Comparison of ENCODE assay signal across 8 cellular contexts in the genomic region with DNA sequence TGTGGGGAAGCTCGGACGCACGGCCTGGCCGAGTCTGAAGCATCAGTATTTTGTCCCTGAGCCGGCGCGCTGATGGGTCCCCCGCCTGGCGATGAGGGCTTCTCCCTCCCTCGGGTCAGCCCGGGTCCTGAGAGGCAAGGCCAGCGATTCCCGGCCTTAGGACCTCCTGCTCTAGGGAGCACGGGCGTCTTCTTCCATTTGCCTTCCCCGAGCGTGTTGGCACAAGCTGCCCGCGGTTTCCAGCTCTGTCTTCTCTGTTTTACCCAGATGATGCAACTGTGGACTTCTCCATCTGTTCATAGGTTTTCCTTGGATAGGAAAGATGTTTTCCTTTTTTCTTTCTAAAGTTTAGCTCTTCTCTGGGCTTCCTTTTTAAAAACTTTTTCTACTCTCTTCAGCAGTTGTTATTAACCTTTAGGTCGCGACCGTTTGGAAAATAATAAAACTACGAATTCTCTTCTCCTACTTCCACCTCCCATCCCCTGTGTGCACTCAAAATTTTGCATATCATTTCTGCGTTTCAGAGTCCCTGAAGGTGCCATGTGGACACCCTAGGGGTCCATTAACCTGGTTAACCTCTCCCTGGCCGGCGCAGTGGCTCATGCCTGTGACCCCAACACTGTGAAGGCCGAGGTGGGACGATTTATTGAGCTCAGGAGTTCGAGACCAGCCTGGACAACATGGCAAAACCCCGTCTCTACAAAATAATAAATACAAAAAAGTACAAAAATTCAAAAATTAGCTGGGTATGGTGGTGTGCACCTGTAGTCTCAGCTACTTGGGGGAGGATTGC. TPM values are rescaled to one million over a fixed set of nuclear protein-coding genes. Genes with fewer than 3 reads are reported as not detected.
A peak's percentile ranks its signal among the peaks of the same experiment; 100 is the strongest.
DNase-seq lines count a peak whose midpoint lies in the region; ATAC-seq and TF ChIP-seq lines count a peak whose summit lies in the region.

No MANE protein-coding gene starts in this region.

- peaks cover 0 to 10% (median 0%) of the 10 kb centered on the region in 11 experiments; a peak in 3 of 22 replicates for H3K36me3 ChIP-seq in BLaER1 treated with 17β-estradiol and CSF1 and Interleukin-3, amounts not matched to agents 10 nM and 100 nM
- H3K36me3 ChIP-seq in KMS-11 (ENCODE audit: insufficient read depth) (no peaks in the 10 kb centered on the region), kidney epithelial cell (ENCODE audit: control insufficient read depth, insufficient read depth, low read length) (no peaks in the 10 kb centered on the region)

- peaks cover 33% of the 10 kb centered on the region; the same call in 1 of the 2 replicates for H3K79me2 ChIP-seq in KMS-11 (ENCODE audit: insufficient read depth, low read depth)

- H3K27ac ChIP-seq in BLaER1 treated with 17β-estradiol and CSF1 and Interleukin-3, amounts not matched to agents 10 nM and 100 nM, result peak overlapping the region; percentile 94 to 100 (median 98)
- H3K27ac ChIP-seq in KMS-11 (peak overlapping the region; percentile 98), substantia nigra (ENCODE audit: low read depth, low read length, poor library complexity, severe bottlenecking) (peak overlapping the region; percentile 94)

- no peaks in the 10 kb centered on the region for H3K9me3 ChIP-seq in BLaER1 treated with 17β-estradiol and CSF1 and Interleukin-3, amounts not matched to agents 10 nM and 100 nM (replicated peaks in 1 of 11)

- peak overlapping the region; percentile 81 to 95 (median 92) for H3K4me2 ChIP-seq in BLaER1 treated with 17β-estradiol and CSF1 and Interleukin-3, amounts not matched to agents 10 nM and 100 nM
- H3K4me2 ChIP-seq in KMS-11, result peak overlapping the region; percentile 90

- no peaks in the 10 kb centered on the region for H3K27me3 ChIP-seq in BLaER1 treated with 17β-estradiol and CSF1 and Interleukin-3, amounts not matched to agents 10 nM and 100 nM
- H3K27me3 ChIP-seq in KMS-11 (ENCODE audit: insufficient read depth, low read depth), result no peaks in the 10 kb centered on the region
- no peaks in the 10 kb centered on the region for H3K27me3 ChIP-seq in kidney epithelial cell (ENCODE audit: control insufficient read depth, insufficient read depth, low read length)

- TF ChIP-seq CTCF in KMS-11 (conservative IDR thresholded peaks at IDR 0.05; ENCODE audit: low read depth, low read length) (no peak), kidney epithelial cell (IDR thresholded peaks at IDR 0.05; ENCODE audit: insufficient read depth, low read length, poor library complexity, severe bottlenecking) (no peak)

- DNase-seq in amniotic stem cell (lab: John Stamatoyannopoulos, UW), result peak; percentile 71
- DNase-seq in kidney epithelial cell (ENCODE audit: low read depth), result no peak
- peak in 3 of 49 donors; percentile 5 to 14 (median 6) for DNase-seq in substantia nigra (lab: John Stamatoyannopoulos, UW)
- DNase-seq in T1000 (lab: John Stamatoyannopoulos, UW), result no peak
- no peak for DNase-seq in NOMO-1 treated with dmso at 0.1 percent for 144 hours (lab: John Stamatoyannopoulos, UW; ENCODE audit: unreplicated experiment)

- peaks cover 6 to 29% (median 23%) of the 10 kb centered on the region in 11 experiments; a peak in 19 of 22 replicates for H4K20me1 ChIP-seq in BLaER1 treated with 17β-estradiol and CSF1 and Interleukin-3, amounts not matched to agents 10 nM and 100 nM
- H4K20me1 ChIP-seq in KMS-11 (ENCODE audit: insufficient read depth), result no peaks in the 10 kb centered on the region

- H3K4me1 ChIP-seq in BLaER1 treated with 17β-estradiol and CSF1 and Interleukin-3, amounts not matched to agents 10 nM and 100 nM, result peaks cover 33 to 53% (median 43%) of the 10 kb centered on the region in 10 experiments
- peaks cover 31% of the 10 kb centered on the region for H3K4me1 ChIP-seq in KMS-11 (ENCODE audit: low read depth, poor library complexity, severe bottlenecking)

- peak overlapping the region; percentile 94 to 99 (median 95) for H3K9ac ChIP-seq in BLaER1 treated with 17β-estradiol and CSF1 and Interleukin-3, amounts not matched to agents 10 nM and 100 nM
- H3K9ac ChIP-seq in KMS-11, result peak overlapping the region; percentile 97

- H2AFZ ChIP-seq in KMS-11 (ENCODE audit: low read depth), result peak overlapping the region; percentile 88

- peak overlapping the region; percentile 67 to 95 (median 88) for H3K4me3 ChIP-seq in BLaER1 treated with 17β-estradiol and CSF1 and Interleukin-3, amounts not matched to agents 10 nM and 100 nM
- H3K4me3 ChIP-seq in KMS-11 (IDR thresholded peaks at IDR 0.05; ENCODE audit: insufficient read depth, low read depth, low read length) (no peak overlapping the region), kidney epithelial cell (ENCODE audit: low read depth, low read length) (peak overlapping the region; percentile 67)

- ATAC-seq in HG02678 (IDR thresholded peaks at IDR 0.05; ENCODE audit: unreplicated experiment), result no peak

RNA-seq across cellular contexts. Expression of gene SLC25A28, which starts 1.4 kb away (rescaled TPM):
- total RNA-seq in kidney epithelial cell, result 7.9 and 8.1 TPM in 2 replicates

RNA-seq across cellular contexts. Expression of gene ENTPD7, which starts 37.7 kb away (rescaled TPM):
- total RNA-seq in kidney epithelial cell, result 27.7 and 29.1 TPM in 2 replicates
